In the genomic region with DNA sequence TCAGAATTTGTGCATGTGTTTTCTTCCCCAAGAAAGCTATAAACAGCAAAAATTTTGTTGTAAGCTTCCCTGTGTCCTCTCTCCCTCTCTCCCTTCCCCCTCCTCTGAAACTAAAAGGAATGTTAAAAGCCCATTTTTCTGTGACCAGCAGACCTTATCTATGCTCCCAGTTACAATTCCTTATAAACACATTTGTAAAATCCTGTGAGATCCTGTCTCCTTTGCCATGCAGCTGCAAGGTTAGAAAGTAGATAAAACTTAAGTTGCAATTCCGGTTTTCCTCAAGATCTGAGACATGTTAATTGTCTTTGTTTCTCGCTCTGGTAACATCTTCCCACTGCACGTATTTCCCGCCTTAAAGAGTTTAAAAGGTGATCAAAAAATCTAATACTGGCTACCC, we compare ENCODE assay signal across 8 cellular contexts.
DNase-seq lines count a peak whose midpoint lies in the region; ATAC-seq, FAIRE-seq and TF ChIP-seq lines count a peak whose summit lies in the region.
"Not testable (repeated sequence)": the region's sequence is repeated elsewhere in the genome, so short reads cannot be mapped to it uniquely, and the experiment has no call there.

No MANE protein-coding gene starts in this region.

- not testable (repeated sequence) for H3K4me2 ChIP-seq in GM23338

- peaks cover 22% of the 10 kb centered on the region for H3K9me3 Mint-ChIP-seq in GM23338
- not testable (repeated sequence) for H3K9me3 Mint-ChIP-seq in endothelial cell (ENCODE audit: unreplicated experiment)
- peaks cover 12% of the 10 kb centered on the region for H3K9me3 Mint-ChIP-seq in mesothelial cell of epicardium
- H3K9me3 Mint-ChIP-seq in type B pancreatic cell = peaks cover 14% of the 10 kb centered on the region

- H3K4me3 ChIP-seq in GM23338, breast epithelium, pancreas: not testable (repeated sequence)

- peaks cover 35% of the 10 kb centered on the region for H3K36me3 Mint-ChIP-seq in GM23338 (ENCODE audit: low read depth)
- H3K36me3 Mint-ChIP-seq in endothelial cell (ENCODE audit: low read depth, unreplicated experiment); mesothelial cell of epicardium; type B pancreatic cell: not testable (repeated sequence)

- not testable (repeated sequence) for H3K27ac Mint-ChIP-seq in GM23338
- H3K27ac Mint-ChIP-seq in endothelial cell (ENCODE audit: unreplicated experiment) (peak overlapping the region; percentile 37), mesothelial cell of epicardium (peak overlapping the region; percentile 97), type B pancreatic cell (peak overlapping the region; percentile 55)

- not testable (repeated sequence) for H3K79me2 ChIP-seq in GM23338 (replicated peaks; ENCODE audit: insufficient read depth)

- not testable (repeated sequence) for H3F3A ChIP-seq in GM23338 (replicated peaks; ENCODE audit: low read depth)

- not testable (repeated sequence) for TF ChIP-seq CTCF in GM23338 (conservative IDR thresholded peaks at IDR 0.05; ENCODE audit: low read depth in 2 of 2); breast epithelium (IDR thresholded peaks at IDR 0.05); endothelial cell (IDR thresholded peaks at IDR 0.05; ENCODE audit: unreplicated experiment); mesothelial cell of epicardium (IDR thresholded peaks at IDR 0.05; ENCODE audit: unreplicated experiment); pancreas (IDR thresholded peaks at IDR 0.05); type B pancreatic cell (conservative IDR thresholded peaks at IDR 0.05)

- H4K20me1 ChIP-seq in GM23338 (replicated peaks; ENCODE audit: insufficient read depth) = not testable (repeated sequence)

- TF ChIP-seq POLR2A in breast epithelium (IDR thresholded peaks at IDR 0.05) = not testable (repeated sequence)

- 22% methylated on average over 4 of the region's 4 CpGs for WGBS in pancreas, 2 donors

- H3K36me3 ChIP-seq in GM23338 (ENCODE audit: insufficient read depth); breast epithelium; pancreas: not testable (repeated sequence)

- H3K9me3 ChIP-seq in breast epithelium, pancreas: not testable (repeated sequence)

- H2AFZ ChIP-seq in GM23338 = 0 out of 2 replicates have a peak overlapping the region, but pooled peaks have one; percentile 14

- not testable (repeated sequence) for H3K27ac ChIP-seq in GM23338 (ENCODE audit: low read depth); pancreas
- peak overlapping the region; percentile 48 for H3K27ac ChIP-seq in breast epithelium

- H3K4me1 ChIP-seq in GM23338 (ENCODE audit: insufficient read depth) = peaks cover 10% of the 10 kb centered on the region; the same call in 1 of the 2 replicates
- not testable (repeated sequence) for H3K4me1 ChIP-seq in breast epithelium, pancreas

- DNase-seq in GM23338 (ENCODE audit: low spot score); breast epithelium (ENCODE audit: low spot score in 2 of 2); endothelial cell (ENCODE audit: low spot score); mesothelial cell of epicardium (ENCODE audit: low spot score in 2 of 2, unreplicated experiment in 2 of 2); pancreas; type B pancreatic cell (ENCODE audit: extremely low spot score, unreplicated experiment): not testable (repeated sequence)
- DNase-seq in left kidney (ENCODE audit: low read depth, low spot score) = peak; percentile 26
- peak; percentile 9 for DNase-seq in renal cortical epithelial cell (ENCODE audit: low read depth)

- H3K27me3 Mint-ChIP-seq in GM23338 (ENCODE audit: insufficient read depth, low read depth, poor library complexity); endothelial cell (ENCODE audit: unreplicated experiment); mesothelial cell of epicardium (ENCODE audit: low read depth); type B pancreatic cell: not testable (repeated sequence)

- intact Hi-C loops in breast epithelium (cut with DNase I; ENCODE audit: low total_unique reads); pancreas (cut with DNase I): not testable (repeated sequence)

- not testable (repeated sequence) for H3K9me2 ChIP-seq in GM23338 (ENCODE audit: insufficient read depth)

- not testable (repeated sequence) for ATAC-seq in GM23338, pancreas

- not testable (repeated sequence) for H3K4me3 Mint-ChIP-seq in GM23338; endothelial cell (ENCODE audit: unreplicated experiment)
- H3K4me3 Mint-ChIP-seq in mesothelial cell of epicardium (peak overlapping the region; percentile 27), type B pancreatic cell (peak overlapping the region; percentile 29)

- H3K4me1 Mint-ChIP-seq in GM23338 = peaks cover 21% of the 10 kb centered on the region
- peaks cover 10% of the 10 kb centered on the region for H3K4me1 Mint-ChIP-seq in endothelial cell (ENCODE audit: unreplicated experiment)
- peaks cover 81% of the 10 kb centered on the region for H3K4me1 Mint-ChIP-seq in mesothelial cell of epicardium
- not testable (repeated sequence) for H3K4me1 Mint-ChIP-seq in type B pancreatic cell (ENCODE audit: unreplicated experiment)

- FAIRE-seq in pancreas (lab: Jason Lieb, UNC) = peak; percentile 17

- not testable (repeated sequence) for H3K27me3 ChIP-seq in GM23338 (ENCODE audit: insufficient read depth); breast epithelium; pancreas
